ENCODE assay signal across 8 cellular contexts in the genomic region with DNA sequence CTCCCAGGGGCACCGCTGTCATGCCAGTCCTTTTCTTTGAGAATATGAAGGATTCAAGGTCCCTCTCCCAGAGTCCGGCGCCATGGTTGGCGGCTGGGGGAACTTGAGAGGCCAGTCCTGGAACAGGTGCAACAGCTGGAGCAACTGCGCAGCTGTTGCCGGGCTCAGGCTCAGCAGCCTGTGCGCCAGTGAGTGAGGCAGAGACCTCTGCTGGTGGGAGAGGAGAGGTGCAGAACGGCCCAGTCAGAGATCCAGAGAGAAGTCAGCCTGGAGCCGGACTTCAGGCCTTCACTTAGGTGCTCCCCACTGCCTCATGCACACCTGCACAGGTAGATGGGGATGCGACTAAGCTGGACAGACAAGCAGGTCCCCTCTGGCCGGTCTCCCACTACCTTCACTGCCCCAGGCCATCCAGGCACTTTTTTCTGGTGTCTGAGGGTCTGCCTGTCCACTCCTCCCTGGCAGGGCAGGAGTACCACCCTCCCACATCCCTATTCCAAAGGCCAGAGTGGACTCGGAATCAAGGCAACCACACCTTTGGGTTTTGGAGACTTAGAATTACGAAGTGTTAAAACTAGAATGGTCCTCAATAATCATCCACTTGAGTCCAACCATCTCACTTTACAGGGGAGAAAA. TPM values are rescaled to one million over a fixed set of nuclear protein-coding genes. Genes with fewer than 3 reads are reported as not detected.
A peak's percentile ranks its signal among the peaks of the same experiment; 100 is the strongest.
DNase-seq lines count a peak whose midpoint lies in the region; ATAC-seq, FAIRE-seq and TF ChIP-seq lines count a peak whose summit lies in the region.

No MANE protein-coding gene starts in this region.

- H3K9me3 Mint-ChIP-seq in H9 (no peaks in the 10 kb centered on the region; a peak in 2 of 5 replicates), astrocyte (ENCODE audit: unreplicated experiment) (no peaks in the 10 kb centered on the region)

- H2BK15ac ChIP-seq in H9 (ENCODE audit: low read depth, low read length), result no peak overlapping the region

- H3K23me2 ChIP-seq in H9 (ENCODE audit: insufficient read length, low read depth, low read length, poor library complexity, severe bottlenecking), result peaks cover 6% of the 10 kb centered on the region

- no peak overlapping the region for H3K4me2 ChIP-seq in H9 (ENCODE audit: insufficient read depth, insufficient read length, low read length)
- no peak overlapping the region for H3K4me2 ChIP-seq in astrocyte (ENCODE audit: low read length)

- H2BK5ac ChIP-seq in H9 (ENCODE audit: insufficient read length, low read length), result no peak overlapping the region

- H2AFZ ChIP-seq in H9 (ENCODE audit: low read length) (no peak overlapping the region), astrocyte (ENCODE audit: low read depth, low read length) (no peak overlapping the region)

- H4K5ac ChIP-seq in H9 (ENCODE audit: insufficient read length, low read depth, low read length), result no peak overlapping the region

- H3K36me3 ChIP-seq in astrocyte (ENCODE audit: insufficient read depth, low read length) (no peaks in the 10 kb centered on the region), gastrocnemius medialis (no peaks in the 10 kb centered on the region)

- H3K27ac Mint-ChIP-seq in H9 (no peak overlapping the region), T-helper 17 cell (no peak overlapping the region), astrocyte (ENCODE audit: unreplicated experiment) (no peak overlapping the region)

- H3K27me3 ChIP-seq in H9 (ENCODE audit: insufficient read depth, low read length), result peaks cover 27% of the 10 kb centered on the region
- peaks cover 49% of the 10 kb centered on the region for H3K27me3 ChIP-seq in astrocyte (ENCODE audit: insufficient read depth, low read length)
- H3K27me3 ChIP-seq in gastrocnemius medialis, result peaks cover 8 to 16% (median 10%) of the 10 kb centered on the region in 3 donors

- no peaks in the 10 kb centered on the region for H3K36me3 Mint-ChIP-seq in H9 (ENCODE audit: insufficient read depth in 1 of 3, low read depth in 3 of 3)
- peaks cover 2% of the 10 kb centered on the region for H3K36me3 Mint-ChIP-seq in T-helper 17 cell (ENCODE audit: low read depth)
- no peaks in the 10 kb centered on the region for H3K36me3 Mint-ChIP-seq in astrocyte (ENCODE audit: low read depth, unreplicated experiment)

- H3K4me1 ChIP-seq in H9 (ENCODE audit: insufficient read depth, low read length) (no peaks in the 10 kb centered on the region), astrocyte (ENCODE audit: insufficient read depth, low read length) (no peaks in the 10 kb centered on the region), gastrocnemius medialis (peaks cover 3% of the 10 kb centered on the region in 2 donors)

- no peaks in the 10 kb centered on the region for H3K79me1 ChIP-seq in H9 (ENCODE audit: insufficient read depth, low read depth, low read length, poor library complexity, severe bottlenecking)

- H3K4me1 Mint-ChIP-seq in H9, result peaks cover 11 to 20% of the 10 kb centered on the region in 2 experiments; a peak in 3 of 4 replicates
- peaks cover 16% of the 10 kb centered on the region for H3K4me1 Mint-ChIP-seq in T-helper 17 cell
- no peaks in the 10 kb centered on the region for H3K4me1 Mint-ChIP-seq in astrocyte (ENCODE audit: low read depth, unreplicated experiment)

- DNase-seq in ELF-1 (ENCODE audit: low read depth, low spot score) (peak; percentile 86), H9 (peak; percentile 82), NCI-H1105 treated with DMSO at 0.1 percent for 48 hours (lab: John Stamatoyannopoulos, UW) (peak; percentile 82), T-helper 17 cell (peak; percentile 23 to 50 (median 31)), astrocyte (ENCODE audit: low read depth) (peak; percentile 30), hepatic stellate cell (ENCODE audit: low spot score) (peak; percentile 86), gastrocnemius medialis (peak; percentile 79 to 89)

- TF ChIP-seq POLR2A in gastrocnemius medialis (IDR thresholded peaks at IDR 0.05), result no peak

- H3K79me2 ChIP-seq in H9 (ENCODE audit: insufficient read depth, low read length) (no peaks in the 10 kb centered on the region), astrocyte (ENCODE audit: insufficient read depth, low read length) (no peaks in the 10 kb centered on the region)

- no peaks in the 10 kb centered on the region for H3K9me3 ChIP-seq in H9 (ENCODE audit: control insufficient read depth, low read depth, low read length)
- H3K9me3 ChIP-seq in T-helper 17 cell (ENCODE audit: control insufficient read depth, low read length, poor library complexity, severe bottlenecking), result no peaks in the 10 kb centered on the region
- H3K9me3 ChIP-seq in astrocyte (ENCODE audit: insufficient read depth, low read depth, low read length), result no peaks in the 10 kb centered on the region
- no peaks in the 10 kb centered on the region for H3K9me3 ChIP-seq in gastrocnemius medialis

- H3K27me3 Mint-ChIP-seq in H9 (ENCODE audit: low read depth) (peaks cover 82% of the 10 kb centered on the region), T-helper 17 cell (peaks cover 56% of the 10 kb centered on the region), astrocyte (ENCODE audit: low read depth, unreplicated experiment) (peaks cover 86% of the 10 kb centered on the region)

- H3K56ac ChIP-seq in H9 (ENCODE audit: insufficient read length, low read depth, low read length), result no peak overlapping the region

- H2AK5ac ChIP-seq in H9 (ENCODE audit: insufficient read length, low read length), result no peak overlapping the region

- intact Hi-C loops in gastrocnemius medialis (cut with DNase I; ENCODE audit: low total_unique reads), result loop anchor here (1.0 to 10.0 kb wide), 6 partner anchors 24 to 274 kb away; partner anchors contain the start of gene LIPT2

- ATAC-seq in T-helper 17 cell (peak; percentile 96), gastrocnemius medialis (peak; percentile 92 to 98), GM18868 (IDR thresholded peaks at IDR 0.05; ENCODE audit: unreplicated experiment) (no peak)

- H4K20me1 ChIP-seq in H9 (ENCODE audit: control insufficient read depth, insufficient read depth, insufficient read length) (no peaks in the 10 kb centered on the region), astrocyte (ENCODE audit: insufficient read depth, low read length) (no peaks in the 10 kb centered on the region)

- no peak overlapping the region for H3K9ac ChIP-seq in H9 (ENCODE audit: extremely low read depth, insufficient read length, low read length)
- no peak overlapping the region for H3K9ac ChIP-seq in astrocyte (ENCODE audit: low read length)

- no peak overlapping the region for H3K18ac ChIP-seq in H9 (ENCODE audit: insufficient read length, low read depth, low read length)

- FAIRE-seq in astrocyte (lab: Jason Lieb, UNC), result no peak

- H3T11ph ChIP-seq in H9 (ENCODE audit: low read length), result no peak overlapping the region

- TF ChIP-seq CTCF in H9 (conservative IDR thresholded peaks at IDR 0.05) (peak; percentile 89), astrocyte (IDR thresholded peaks at IDR 0.05; ENCODE audit: insufficient read depth, low read depth, low read length) (peak; percentile 87), gastrocnemius medialis (IDR thresholded peaks at IDR 0.05 in 4 of 5, conservative IDR thresholded peaks at IDR 0.05 in 1 of 5) (peak; percentile 93 to 98 (median 95))

- H3K4me3 Mint-ChIP-seq in H9 (no peak overlapping the region), T-helper 17 cell (no peak overlapping the region), astrocyte (ENCODE audit: unreplicated experiment) (no peak overlapping the region)

- no peak overlapping the region for H2BK120ac ChIP-seq in H9 (ENCODE audit: low read depth, low read length, poor library complexity, severe bottlenecking)

- H4K8ac ChIP-seq in H9 (replicated peaks; ENCODE audit: insufficient read length, low read depth, low read length), result no peak overlapping the region

- no CpG with 5 or more reads among the region's 13 CpGs for WGBS in H9 (ENCODE audit: extremely low coverage, insufficient read length, low lambda C conversion rate)

- H3K23ac ChIP-seq in H9 (ENCODE audit: insufficient read length, low read depth, low read length), result no peak overlapping the region

- H3K4me3 ChIP-seq in astrocyte (ENCODE audit: insufficient read depth, low read depth, low read length), result no peak overlapping the region
- H3K4me3 ChIP-seq in gastrocnemius medialis, result no peak overlapping the region

- in situ Hi-C loops in gastrocnemius medialis (cut with MboI; ENCODE audit: low sequenced_read_pairs in 4 of 4), result loop anchor here in 2 of 4 donors (25.0 kb wide), 1 partner anchor 264 kb away; the partner anchor contains the start of gene KCNE3 (in 2 of the 2)

- H2BK20ac ChIP-seq in H9 (ENCODE audit: low read depth, low read length, poor library complexity, severe bottlenecking), result no peak overlapping the region

- no peak overlapping the region for H4K91ac ChIP-seq in H9 (ENCODE audit: insufficient read length, low read depth, low read length)

- H3K27ac ChIP-seq in H9 (ENCODE audit: insufficient read length, low read depth, low read length), result no peak overlapping the region
- no peak overlapping the region for H3K27ac ChIP-seq in astrocyte (ENCODE audit: low read depth, low read length)
- H3K27ac ChIP-seq in gastrocnemius medialis, result peak overlapping the region; percentile 7 to 63 (median 42)

- H3K14ac ChIP-seq in H9 (ENCODE audit: insufficient read depth, low read length), result no peak overlapping the region

- no peak overlapping the region for H3K4ac ChIP-seq in H9 (ENCODE audit: low read depth, low read length)

- no peak overlapping the region for H2BK12ac ChIP-seq in H9 (ENCODE audit: insufficient read length, low read depth, low read length)

RNA-seq across cellular contexts. Expression of gene CHRDL2, which starts 4.6 kb away (rescaled TPM):
- 0.33 and 0.39 TPM in 2 replicates for total RNA-seq in H9 (2021)
- not detected for total RNA-seq in T-helper 17 cell
- total RNA-seq in astrocyte, result not detected in 2 replicates
- under 1 TPM in 1 of 4 donors, not detected in 3; 0.20 TPM for total RNA-seq in gastrocnemius medialis

RNA-seq across cellular contexts. Expression of gene RNF169, which starts 22.0 kb away (rescaled TPM):
- 13.0 TPM in 2 replicates for total RNA-seq in H9 (2021)
- total RNA-seq in T-helper 17 cell, result 10 to 100 TPM; 18.1 to 19.4 TPM
- 9.8 and 10.7 TPM in 2 replicates for total RNA-seq in astrocyte
- total RNA-seq in gastrocnemius medialis, result 10 to 100 TPM; 17.1 to 25.2 (median 21.0) TPM

Comparison
In these comparisons a context has a peak if more than half of its experiments do, and no peak if none do; other contexts are left out.
1. DNase-seq: peak in every context shown above with its lines; median percentile 86 in ELF-1; 86 in hepatic stellate cell; 84 in gastrocnemius medialis; 82 in H9; 82 in NCI-H1105 treated with DMSO at 0.1 percent for 48 hours; 31 in T-helper 17 cell; 30 in astrocyte.
2. H3K27ac ChIP-seq: peak in gastrocnemius medialis (4 of 4); none in H9 (single experiment) and astrocyte (single experiment).
3. Peak in every context shown above with its lines, with median percentiles within 50 percentile points of each other: CTCF ChIP-seq.